ENCODE assay signal across 8 cellular contexts in genomic region chr19:2977686-2978466, GRCh38. TPM values are rescaled to one million over a fixed set of nuclear protein-coding genes. Genes with fewer than 3 reads are reported as not detected.
A peak's percentile ranks its signal among the peaks of the same experiment; 100 is the strongest.
DNase-seq lines count a peak whose midpoint lies in the region; ATAC-seq and TF ChIP-seq lines count a peak whose summit lies in the region.

No MANE protein-coding gene starts in this region.

- in situ Hi-C loops in astrocyte of the spinal cord (cut with HindIII; ENCODE audit: low sequenced_read_pairs), result no loop called here

- TF ChIP-seq CTCF in astrocyte of the spinal cord (IDR thresholded peaks at IDR 0.05; ENCODE audit: low read depth, low read length) (no peak), natural killer cell (IDR thresholded peaks at IDR 0.05) (no peak), foreskin fibroblast (IDR thresholded peaks at IDR 0.05; ENCODE audit: low read depth, low read length) (no peak)

- H4K20me1 ChIP-seq in BLaER1 treated with 17β-estradiol and CSF1 and Interleukin-3, amounts not matched to agents 10 nM and 100 nM, result no peaks in the 10 kb centered on the region

- peaks cover 51 to 91% (median 87%) of the 10 kb centered on the region in 10 experiments for H3K4me1 ChIP-seq in BLaER1 treated with 17β-estradiol and CSF1 and Interleukin-3, amounts not matched to agents 10 nM and 100 nM

- H3K36me3 ChIP-seq in BLaER1 treated with 17β-estradiol and CSF1 and Interleukin-3, amounts not matched to agents 10 nM and 100 nM, result no peaks in the 10 kb centered on the region

- ATAC-seq in HG02588 (IDR thresholded peaks at IDR 0.05; ENCODE audit: unreplicated experiment) (peak; percentile 15), natural killer cell (no peak), GM19395 (IDR thresholded peaks at IDR 0.05; ENCODE audit: unreplicated experiment) (no peak), HG03442 (IDR thresholded peaks at IDR 0.05; ENCODE audit: unreplicated experiment) (no peak)

- peaks cover 0 to 4% (median 0%) of the 10 kb centered on the region in 11 experiments; a peak in 1 of 22 replicates for H3K27me3 ChIP-seq in BLaER1 treated with 17β-estradiol and CSF1 and Interleukin-3, amounts not matched to agents 10 nM and 100 nM

- peak overlapping the region; percentile 70 for H3K4me3 Mint-ChIP-seq in natural killer cell

- H3K27me3 Mint-ChIP-seq in natural killer cell (ENCODE audit: low read depth in 2 of 2), result peaks cover 8 to 17% of the 10 kb centered on the region in 2 donors

- no peaks in the 10 kb centered on the region for H3K9me3 Mint-ChIP-seq in natural killer cell

- no peaks in the 10 kb centered on the region for H3K9me3 ChIP-seq in BLaER1 treated with 17β-estradiol and CSF1 and Interleukin-3, amounts not matched to agents 10 nM and 100 nM (replicated peaks in 1 of 11)

- H3K9ac ChIP-seq in BLaER1 treated with 17β-estradiol and CSF1 and Interleukin-3, amounts not matched to agents 10 nM and 100 nM, result peak overlapping the region in 9 of 11 experiments; percentile 43 to 63 (median 52); a peak in 17 of 22 replicates

- H3K36me3 Mint-ChIP-seq in natural killer cell, result no peaks in the 10 kb centered on the region

- intact Hi-C loops in natural killer cell (cut with micrococcal nuclease), result loop anchor here (10.0 kb wide), 1 partner anchor 57 kb away; no protein-coding TSS in a partner anchor

- H3K4me2 ChIP-seq in BLaER1 treated with 17β-estradiol and CSF1 and Interleukin-3, amounts not matched to agents 10 nM and 100 nM, result peak overlapping the region; percentile 67 to 97 (median 86)

- H3K27ac Mint-ChIP-seq in natural killer cell, result peak overlapping the region; percentile 45 to 89

- H3K4me1 Mint-ChIP-seq in natural killer cell, result peaks cover 10 to 24% of the 10 kb centered on the region in 2 donors

- peak overlapping the region; percentile 47 to 73 (median 58) for H3K4me3 ChIP-seq in BLaER1 treated with 17β-estradiol and CSF1 and Interleukin-3, amounts not matched to agents 10 nM and 100 nM
- H3K4me3 ChIP-seq in astrocyte of the spinal cord (ENCODE audit: low read depth, low read length) (peak overlapping the region; percentile 21), foreskin fibroblast (ENCODE audit: low read depth in 1 of 2, low read length in 2 of 2) (peak overlapping the region in 1 of 2 donors; percentile 7)

- peak overlapping the region in 10 of 11 experiments; percentile 12 to 63 (median 50); a peak in 14 of 22 replicates for H3K27ac ChIP-seq in BLaER1 treated with 17β-estradiol and CSF1 and Interleukin-3, amounts not matched to agents 10 nM and 100 nM

- DNase-seq in astrocyte of the spinal cord (ENCODE audit: low read depth, low spot score) (no peak), natural killer cell (no peak), medulla oblongata (ENCODE audit: extremely low spot score) (no peak), foreskin fibroblast (no peak)

RNA-seq across cellular contexts. Expression of gene TLE6, which starts 0.5 kb away (rescaled TPM):
- 1 to 10 TPM in 1 of 3 donors, under 1 TPM in 1, not detected in 1; 0.49 to 2.2 TPM for total RNA-seq in natural killer cell

RNA-seq across cellular contexts. Expression of gene ZNF77, which starts 33.1 kb away (rescaled TPM):
- 1 to 10 TPM; 6.0 to 9.2 (median 6.8) TPM for total RNA-seq in natural killer cell

RNA-seq across cellular contexts. Expression of gene TLE2, which starts 51.2 kb away (rescaled TPM):
- 1 to 10 TPM; 6.1 to 8.8 (median 8.2) TPM for total RNA-seq in natural killer cell
